ENCODE assay signal across 1 cellular context in genomic region chr19:16887353-16888265, GRCh38.
TF ChIP-seq lines count a peak whose summit lies in the region.

No MANE protein-coding gene starts in this region.

TF ChIP-seq in K562, 482 proteins besides CTCF, POLR2A, EP300 and RAD21 (continued from another document):
- TF ChIP-seq ZBTB33 (CRISPR knock-in tag; IDR thresholded peaks at IDR 0.05) (no peak), ATF7 (IDR thresholded peaks at IDR 0.05) (peak; percentile 58; the same call in 1 of the 2 replicates), ZNF318 (IDR thresholded peaks at IDR 0.05; ENCODE audit: borderline replicate concordance in 1 of 2, low read depth in 1 of 2) (no peak), FOXA3 (CRISPR knock-in tag; conservative IDR thresholded peaks at IDR 0.05 in 1 of 2, IDR thresholded peaks at IDR 0.05 in 1 of 2) (peak in 1 of 2 experiments; percentile 45; a peak in 1 of 4 replicates), PTRF (tag; IDR thresholded peaks at IDR 0.05) (0 out of 2 replicates have a peak, but pooled peaks have one; percentile 32), DPF2 (IDR thresholded peaks at IDR 0.05) (peak; percentile 65; the same call in 1 of the 2 replicates), ZNF589 (CRISPR knock-in tag; IDR thresholded peaks at IDR 0.05; ENCODE audit: low read depth) (0 out of 2 replicates have a peak, but pooled peaks have one; percentile 8), PRDM10 (IDR thresholded peaks at IDR 0.05; ENCODE audit: partially characterized antibody) (peak; percentile 93), ZBTB11 (CRISPR knock-in tag; IDR thresholded peaks at IDR 0.05) (peak in 1 of 3 experiments; percentile 69; a peak in 2 of 6 replicates), CBFA2T2 (conservative IDR thresholded peaks at IDR 0.05) (0 out of 2 replicates have a peak, but pooled peaks have one; percentile 3), HMBOX1 (IDR thresholded peaks at IDR 0.05) (no peak), OTX1 (CRISPR knock-in tag; IDR thresholded peaks at IDR 0.05) (peak; percentile 82; the same call in 1 of the 2 replicates), ZNF280B (CRISPR knock-in tag; IDR thresholded peaks at IDR 0.05) (no peak), TAF1 (IDR thresholded peaks at IDR 0.05; ENCODE audit: control insufficient read depth, extremely low read depth, insufficient read depth, low read length, severe bottlenecking) (peak; percentile 76), ELF1 (tag; IDR thresholded peaks at IDR 0.05) (peak; percentile 36; the same call in 1 of the 2 replicates), MTA3 (IDR thresholded peaks at IDR 0.05; ENCODE audit: borderline replicate concordance) (0 out of 2 replicates have a peak, but pooled peaks have one; percentile 47), VEZF1 (CRISPR knock-in tag; IDR thresholded peaks at IDR 0.05) (peak; percentile 62), ZKSCAN3 (CRISPR knock-in tag; IDR thresholded peaks at IDR 0.05) (no peak)
